Comparison of ENCODE assay signal across 22 cellular contexts in genomic region chr2:28904802-28905499, GRCh38. TPM values are rescaled to one million over a fixed set of nuclear protein-coding genes. Genes with fewer than 3 reads are reported as not detected.
DNase-seq lines count a peak whose midpoint lies in the region; ATAC-seq, FAIRE-seq and TF ChIP-seq lines count a peak whose summit lies in the region.
"Had no signal": no experiment of that assay in that cellular context is flagged by ENCODE, and none has a peak within 500 bp of the region (broad histone marks: within the 10 kb centered on the region; RNA-seq: fewer than 3 reads in every experiment).

No MANE protein-coding gene starts in this region.

- H3K36me3 ChIP-seq in GM12878 (ENCODE audit: control insufficient read depth in 2 of 2, insufficient read depth in 2 of 2, low read length in 1 of 2), result peaks cover 16 to 28% of the 10 kb centered on the region in 2 experiments
- peaks cover 3% of the 10 kb centered on the region for H3K36me3 ChIP-seq in mucosa of stomach (ENCODE audit: control insufficient read depth, insufficient read depth, low read length)

- no peak for DNase-seq in activated CD4-positive, alpha-beta T cell treated with anti-CD3 and anti-CD28 coated beads for 36 hours
- no peak for DNase-seq in activated CD4-positive, alpha-beta T cell treated with anti-CD3 and anti-CD28 coated beads, Interleukin-2, amount 50 U/mL, for 1 hour
- DNase-seq in GM12878 (ENCODE audit: low read depth, low spot score) (no peak), NCI-H1048 (lab: John Stamatoyannopoulos, UW) (no peak)
- DNase-seq: amniotic stem cell; erythroblast; head of caudate nucleus; mucosa of descending colon; NCI-H2107; NCI-H526 treated with DMSO at 0.1 percent for 48 hours; occipital lobe; OCI-M1; stimulated activated CD4-positive, alpha-beta T cell treated with anti-CD3 and anti-CD28 coated beads, Interleukin-4, amount 100 ng/mL, for 4 hours; transverse colon had no signal

- H3K36me3 Mint-ChIP-seq in activated CD4-positive, alpha-beta T cell treated with anti-CD3 and anti-CD28 coated beads for 36 hours (ENCODE audit: low read depth), result peaks cover 70% of the 10 kb centered on the region
- no peaks in the 10 kb centered on the region for H3K36me3 Mint-ChIP-seq in IgD-negative memory B cell

- RAD21 ChIA-PET in GM12878 (lab: Charles Lee; ENCODE audit: unreplicated experiment), result no interaction called here

- H3K27me3 Mint-ChIP-seq in activated CD4-positive, alpha-beta T cell treated with anti-CD3 and anti-CD28 coated beads for 36 hours, result no peaks in the 10 kb centered on the region
- H3K27me3 Mint-ChIP-seq in IgD-negative memory B cell, result no peaks in the 10 kb centered on the region

- SMC1A ChIA-PET in GM12878 (lab: Charles Lee; ENCODE audit: uncharacterized antibody, unreplicated experiment), result interaction anchor here (0.7 to 0.9 kb wide), 2 partner anchors 10 to 35 kb away, joined by 3 read pairs; partner anchors contain the start of gene TRMT61B

- no peak for TF ChIP-seq POLR2A in GM12878 (IDR thresholded peaks at IDR 0.05; ENCODE audit: low read depth, low read length)

- H3K27ac Mint-ChIP-seq in activated CD4-positive, alpha-beta T cell treated with anti-CD3 and anti-CD28 coated beads for 36 hours, result peak overlapping the region; percentile 59
- peak overlapping the region; percentile 57 to 69 (median 62) for H3K27ac Mint-ChIP-seq in IgD-negative memory B cell

- H2AFZ ChIP-seq in GM12878 (ENCODE audit: control insufficient read depth, low read depth, low read length), result no peak overlapping the region

- no peaks in the 10 kb centered on the region for H4K20me1 ChIP-seq in GM12878 (ENCODE audit: control insufficient read depth, insufficient read depth)

- no peak for FAIRE-seq in GM12878 (lab: Jason Lieb, UNC)
- FAIRE-seq: colon, islet of Langerhans had no signal

- no peaks in the 10 kb centered on the region for H3K27me3 ChIP-seq in GM12878 (replicated peaks in 1 of 2; ENCODE audit: control insufficient read depth in 2 of 2, insufficient read depth in 2 of 2, low read length in 1 of 2)
- no peaks in the 10 kb centered on the region for H3K27me3 ChIP-seq in mucosa of stomach (ENCODE audit: control insufficient read depth, insufficient read depth, low read length)
- H3K27me3 ChIP-seq: transverse colon had no signal

- no peak for ATAC-seq in activated CD4-positive, alpha-beta T cell treated with anti-CD3 and anti-CD28 coated beads for 36 hours
- ATAC-seq in GM12878 (no peak), HG03520 (IDR thresholded peaks at IDR 0.05; ENCODE audit: unreplicated experiment) (no peak), GM19328 (IDR thresholded peaks at IDR 0.05; ENCODE audit: unreplicated experiment) (no peak)
- ATAC-seq: mucosa of descending colon had no signal

- no peak overlapping the region for H3K4me3 Mint-ChIP-seq in activated CD4-positive, alpha-beta T cell treated with anti-CD3 and anti-CD28 coated beads for 36 hours
- no peak overlapping the region for H3K4me3 Mint-ChIP-seq in IgD-negative memory B cell

- H3K9me3 ChIP-seq in GM12878 (replicated peaks; ENCODE audit: control insufficient read depth, insufficient read depth, low read length), result no peaks in the 10 kb centered on the region
- H3K9me3 ChIP-seq in mucosa of stomach (ENCODE audit: control insufficient read depth, low read length), result no peaks in the 10 kb centered on the region
- H3K9me3 ChIP-seq: mucosa of descending colon, transverse colon had no signal

- H3K4me3 ChIP-seq in GM12878 (no peak overlapping the region), mucosa of stomach (ENCODE audit: low read length) (no peak overlapping the region)
- H3K4me3 ChIP-seq: mucosa of descending colon, transverse colon had no signal

- intact Hi-C loops in activated CD4-positive, alpha-beta T cell treated with anti-CD3 and anti-CD28 coated beads for 36 hours (cut with DNase I, micrococcal nuclease), result loop anchor here in 1 of 2 experiments (5.0 kb wide), 1 partner anchor 37 kb away; no protein-coding TSS in a partner anchor
- intact Hi-C loops in GM12878 (cut with micrococcal nuclease; ENCODE audit: unreplicated experiment), result no loop called here

- no peaks in the 10 kb centered on the region for H3K9me3 Mint-ChIP-seq in activated CD4-positive, alpha-beta T cell treated with anti-CD3 and anti-CD28 coated beads for 36 hours (ENCODE audit: low read depth)
- no peaks in the 10 kb centered on the region for H3K9me3 Mint-ChIP-seq in IgD-negative memory B cell

- 46% methylated on average over 2 of the region's 2 CpGs for WGBS in GM12878 (ENCODE audit: insufficient coverage, insufficient replicate concordance, low lambda C conversion rate, missing lambda C conversion rate)

- no peak for TF ChIP-seq CTCF in GM12878 (IDR thresholded peaks at IDR 0.05 in 2 of 3, conservative IDR thresholded peaks at IDR 0.05 in 1 of 3; ENCODE audit: control insufficient read depth in 2 of 3, extremely low read depth in 1 of 3, insufficient read depth in 1 of 3, low read depth in 3 of 3, low read length in 3 of 3)

- H3K79me2 ChIP-seq in GM12878 (ENCODE audit: control insufficient read depth, insufficient read depth, low read length), result peaks cover 77% of the 10 kb centered on the region

- TSS peak; percentile 29 for BruUV-seq in GM12878 (replicated peaks; lab: Mats Ljungman, UMichigan)

- no peak overlapping the region for H3K27ac ChIP-seq in GM12878 (ENCODE audit: control insufficient read depth, insufficient read depth)
- H3K27ac ChIP-seq: 22Rv1, C4-2B, transverse colon had no signal

- no peak overlapping the region for H3K4me2 ChIP-seq in GM12878 (ENCODE audit: control insufficient read depth, insufficient read depth)

- in situ Hi-C loops in GM12878 (cut with MboI), result no loop called here

- no peak for TF ChIP-seq EP300 in GM12878 (IDR thresholded peaks at IDR 0.05; ENCODE audit: borderline replicate concordance in 1 of 2, control insufficient read depth in 1 of 2, low read depth in 2 of 2, low read length in 2 of 2)

- H3K9ac ChIP-seq in GM12878 (ENCODE audit: control insufficient read depth, insufficient read depth, low read length) (no peak overlapping the region), mucosa of stomach (ENCODE audit: low read length) (peak overlapping the region; percentile 3)

- POLR2A ChIA-PET in activated CD4-positive, alpha-beta T cell treated with anti-CD3 and anti-CD28 coated beads for 36 hours (lab: Charles Lee), result interaction anchor here (0.6 to 1.3 kb wide), 3 partner anchors 9 to 665 kb away, joined by 3 to 4 read pairs (median 4); partner anchors contain the start of gene WDR43
- POLR2A ChIA-PET in GM12878 (lab: Charles Lee), result interaction anchor here (0.6 to 1.9 kb wide), 3 partner anchors 9 to 78 kb away, joined by 3 to 10 read pairs (median 5); no protein-coding TSS in a partner anchor

- H3K4me1 ChIP-seq in GM12878 (ENCODE audit: control insufficient read depth, insufficient read depth, low read length) (no peaks in the 10 kb centered on the region), mucosa of stomach (ENCODE audit: control insufficient read depth, insufficient read depth, low read length) (no peaks in the 10 kb centered on the region)
- H3K4me1 ChIP-seq: transverse colon had no signal

- TF ChIP-seq RAD21 in GM12878 (IDR thresholded peaks at IDR 0.05; ENCODE audit: insufficient read depth, low read depth, low read length), result no peak

- CTCF ChIA-PET in activated CD4-positive, alpha-beta T cell treated with anti-CD3 and anti-CD28 coated beads for 36 hours (lab: Charles Lee), result interaction anchor here (0.6 to 1.7 kb wide), 6 partner anchors 8 to 434 kb away, joined by 3 to 7 read pairs (median 4); no protein-coding TSS in a partner anchor
- CTCF ChIA-PET in GM12878 (lab: Yijun Ruan, JAX), result interaction anchor here (1.8 kb wide), 1 partner anchor 9 kb away, joined by 7 read pairs; no protein-coding TSS in a partner anchor

- H3K4me1 Mint-ChIP-seq in activated CD4-positive, alpha-beta T cell treated with anti-CD3 and anti-CD28 coated beads for 36 hours, result peaks cover 42% of the 10 kb centered on the region
- peaks cover 10 to 25% (median 13%) of the 10 kb centered on the region in 3 donors for H3K4me1 Mint-ChIP-seq in IgD-negative memory B cell

RNA-seq across cellular contexts. Expression of gene WDR43, which starts 10.5 kb away (rescaled TPM):
- 100 to 1,000 TPM; 109 to 170 TPM for total RNA-seq in activated CD4-positive, alpha-beta T cell treated with anti-CD3 and anti-CD28 coated beads for 36 hours
- 38.0 TPM for polyA plus RNA-seq in IgD-negative memory B cell
- 194 and 200 TPM in 2 replicates for total RNA-seq in GM12878 (2013; cell fraction: nucleolus; rRNA removed)
- total RNA-seq in GM12878 (2014; rRNA removed), result 88.6 and 109 TPM in 2 replicates
- total RNA-seq in GM12878 (2014; rRNA removed; fragmentation: Illumina TruSeq; extraction: Trizol), result 139 and 142 TPM in 2 replicates
- total RNA-seq in GM12878 (2021), result 105 and 108 TPM in 2 replicates
- polyA plus RNA-seq in GM12878 (2011; ENCODE audit: low read depth), result 16.6 TPM
- 153 and 179 TPM in 2 replicates for polyA plus RNA-seq in GM12878 (2011; rRNA removed)
- polyA plus RNA-seq in GM12878 (2011; cell fraction: cytosol; rRNA removed), result 51.3 and 52.7 TPM in 2 replicates
- polyA plus RNA-seq in GM12878 (2011; cell fraction: nucleus; rRNA removed), result 56.8 and 68.2 TPM in 2 replicates
- polyA plus RNA-seq in GM12878 (2012), result 31.6 and 36.0 TPM in 2 replicates
- polyA plus RNA-seq in GM12878 (2014; fragmentation: Illumina TruSeq; extraction: Trizol), result 84.4 and 103 TPM in 2 replicates
- 10 to 100 TPM; 39.3 to 39.6 TPM for polyA plus RNA-seq in GM12878 (2014; fragmentation: Nextera tagmentation; extraction: Ambion mirVana)
- polyA plus RNA-seq in GM12878 (2014; rRNA removed), result 61.8 and 67.4 TPM in 2 replicates
- 10 to 100 TPM; 75.6 to 79.5 TPM for polyA plus RNA-seq in GM12878 (2016; fragmentation: Nextera tagmentation; extraction: Ambion mirVana)
- 142 and 381 TPM in 2 replicates for polyA minus RNA-seq in GM12878 (2011; rRNA and poly(A)+ RNA removed)
- 43.3 and 92.1 TPM in 2 replicates for polyA minus RNA-seq in GM12878 (2011; cell fraction: cytosol; rRNA and poly(A)+ RNA removed)
- 51.5 and 60.6 TPM in 2 replicates for polyA minus RNA-seq in GM12878 (2011; cell fraction: nucleus; rRNA and poly(A)+ RNA removed)

RNA-seq across cellular contexts. Expression of gene TRMT61B, which starts 34.8 kb away (rescaled TPM):
- 10 to 100 TPM; 22.0 to 22.2 TPM for total RNA-seq in activated CD4-positive, alpha-beta T cell treated with anti-CD3 and anti-CD28 coated beads for 36 hours
- 20.0 TPM for polyA plus RNA-seq in IgD-negative memory B cell
- 37.9 and 38.3 TPM in 2 replicates for total RNA-seq in GM12878 (2013; cell fraction: nucleolus; rRNA removed)
- 16.0 and 18.2 TPM in 2 replicates for total RNA-seq in GM12878 (2014; rRNA removed)
- total RNA-seq in GM12878 (2014; rRNA removed; fragmentation: Illumina TruSeq; extraction: Trizol), result 15.3 and 19.5 TPM in 2 replicates
- total RNA-seq in GM12878 (2021), result 14.7 and 15.7 TPM in 2 replicates
- 5.8 TPM for polyA plus RNA-seq in GM12878 (2011; ENCODE audit: low read depth)
- polyA plus RNA-seq in GM12878 (2011; rRNA removed), result 19.3 and 30.0 TPM in 2 replicates
- polyA plus RNA-seq in GM12878 (2011; cell fraction: cytosol; rRNA removed), result 8.3 and 9.4 TPM in 2 replicates
- 9.8 and 10.5 TPM in 2 replicates for polyA plus RNA-seq in GM12878 (2011; cell fraction: nucleus; rRNA removed)
- 9.2 and 10.5 TPM in 2 replicates for polyA plus RNA-seq in GM12878 (2012)
- 13.1 and 14.0 TPM in 2 replicates for polyA plus RNA-seq in GM12878 (2014; fragmentation: Illumina TruSeq; extraction: Trizol)
- 10 to 100 TPM; 18.1 to 23.0 TPM for polyA plus RNA-seq in GM12878 (2014; fragmentation: Nextera tagmentation; extraction: Ambion mirVana)
- polyA plus RNA-seq in GM12878 (2014; rRNA removed), result 10.4 and 12.8 TPM in 2 replicates
- polyA plus RNA-seq in GM12878 (2016; fragmentation: Nextera tagmentation; extraction: Ambion mirVana), result 10 to 100 TPM; 23.2 to 23.7 TPM
- polyA minus RNA-seq in GM12878 (2011; rRNA and poly(A)+ RNA removed), result 8.3 and 9.1 TPM in 2 replicates
- 2.8 and 4.1 TPM in 2 replicates for polyA minus RNA-seq in GM12878 (2011; cell fraction: cytosol; rRNA and poly(A)+ RNA removed)
- polyA minus RNA-seq in GM12878 (2011; cell fraction: nucleus; rRNA and poly(A)+ RNA removed), result 11.1 and 15.4 TPM in 2 replicates
